ENCODE assay signal across 10 cellular contexts in genomic region chr3:188664795-188665194, GRCh38.
DNase-seq lines count a peak whose midpoint lies in the region; ATAC-seq, FAIRE-seq and TF ChIP-seq lines count a peak whose summit lies in the region.
"Had no signal": no experiment of that assay in that cellular context is flagged by ENCODE, and none has a peak within 500 bp of the region (broad histone marks: within the 10 kb centered on the region; RNA-seq: fewer than 3 reads in every experiment).

No MANE protein-coding gene starts in this region.

- intact Hi-C loops in CD14-positive monocyte (cut with micrococcal nuclease) = no loop called here

- peaks cover 2% of the 10 kb centered on the region for H3K4me1 Mint-ChIP-seq in activated CD4-positive, alpha-beta memory T cell treated with anti-CD3 and anti-CD28 coated beads, Interleukin-2, amount 10 ng/mL, durations not matched to agents 7 days and 5 days
- peaks cover 17% of the 10 kb centered on the region for H3K4me1 Mint-ChIP-seq in CD14-positive monocyte

- DNase-seq in DMS 273 (lab: John Stamatoyannopoulos, UW; ENCODE audit: unreplicated experiment) = peak; percentile 31
- no peak for DNase-seq in DMS 273 treated with DMSO at 0.1 percent for 48 hours (lab: John Stamatoyannopoulos, UW)
- peak; percentile 54 for DNase-seq in HuH-7 (ENCODE audit: low spot score)
- DNase-seq in activated CD4-positive, alpha-beta memory T cell treated with anti-CD3 and anti-CD28 coated beads, Interleukin-2, amount 10 ng/mL, durations not matched to agents 7 days and 5 days = peak; percentile 17
- DNase-seq in left lobe of liver (ENCODE audit: low spot score) = no peak
- no peak for DNase-seq in CD14-positive monocyte (ENCODE audit: low spot score)
- no peak for DNase-seq in GM12891 (ENCODE audit: insufficient read length, low spot score)
- DNase-seq: activated CD8-positive, alpha-beta memory T cell treated with anti-CD3 and anti-CD28 coated beads, Interleukin-2, amount 50 U/mL, for 4 hours had no signal

- no peak for FAIRE-seq in GM12891 (lab: Jason Lieb, UNC)
- FAIRE-seq: endometrium had no signal

- TF ChIP-seq POLR2A in GM12891 (IDR thresholded peaks at IDR 0.05; ENCODE audit: low read depth, low read length) = no peak

- TF ChIP-seq CTCF in CD14-positive monocyte (IDR thresholded peaks at IDR 0.05) = no peak

- no peaks in the 10 kb centered on the region for H3K9me3 Mint-ChIP-seq in activated CD4-positive, alpha-beta memory T cell treated with anti-CD3 and anti-CD28 coated beads, Interleukin-2, amount 10 ng/mL, durations not matched to agents 7 days and 5 days
- peaks cover 0 to 2% (median 0%) of the 10 kb centered on the region in 7 donors for H3K9me3 Mint-ChIP-seq in CD14-positive monocyte

- CTCF ChIA-PET in activated CD4-positive, alpha-beta memory T cell treated with anti-CD3 and anti-CD28 coated beads, Interleukin-2, amount 10 ng/mL, durations not matched to agents 7 days and 5 days (lab: Charles Lee) = interaction anchor here (0.9 to 1.9 kb wide), 4 partner anchors 84 to 924 kb away, joined by 3 to 5 read pairs (median 3); no protein-coding TSS in a partner anchor

- no peaks in the 10 kb centered on the region for H3K27me3 Mint-ChIP-seq in activated CD4-positive, alpha-beta memory T cell treated with anti-CD3 and anti-CD28 coated beads, Interleukin-2, amount 10 ng/mL, durations not matched to agents 7 days and 5 days
- peaks cover 0 to 2% (median 0%) of the 10 kb centered on the region in 3 donors for H3K27me3 Mint-ChIP-seq in CD14-positive monocyte (ENCODE audit: low read depth in 3 of 3)

- no peaks in the 10 kb centered on the region for H3K36me3 Mint-ChIP-seq in activated CD4-positive, alpha-beta memory T cell treated with anti-CD3 and anti-CD28 coated beads, Interleukin-2, amount 10 ng/mL, durations not matched to agents 7 days and 5 days (ENCODE audit: low read depth)
- H3K36me3 Mint-ChIP-seq in CD14-positive monocyte = no peaks in the 10 kb centered on the region

- no peak overlapping the region for H3K4me3 Mint-ChIP-seq in activated CD4-positive, alpha-beta memory T cell treated with anti-CD3 and anti-CD28 coated beads, Interleukin-2, amount 10 ng/mL, durations not matched to agents 7 days and 5 days
- no peak overlapping the region for H3K4me3 Mint-ChIP-seq in CD14-positive monocyte

- ATAC-seq in left lobe of liver = peak; percentile 61
- ATAC-seq in activated CD4-positive, CD25-positive, alpha-beta regulatory T cell treated with anti-CD3 and anti-CD28 coated beads, Interleukin-2, amount 50 U/mL, for 24 hours = no peak

- POLR2A ChIA-PET in activated CD4-positive, alpha-beta memory T cell treated with anti-CD3 and anti-CD28 coated beads, Interleukin-2, amount 10 ng/mL, durations not matched to agents 7 days and 5 days (lab: Charles Lee) = no interaction called here

- H3K27ac Mint-ChIP-seq in activated CD4-positive, alpha-beta memory T cell treated with anti-CD3 and anti-CD28 coated beads, Interleukin-2, amount 10 ng/mL, durations not matched to agents 7 days and 5 days = no peak overlapping the region
- peak overlapping the region in 1 of 7 donors; percentile 7 for H3K27ac Mint-ChIP-seq in CD14-positive monocyte

TF ChIP-seq in GM12891, 5 proteins besides CTCF, POLR2A, EP300 and RAD21:
- TF ChIP-seq POU2F2 (IDR thresholded peaks at IDR 0.05; ENCODE audit: low read depth, low read length) (no peak), TAF1 (IDR thresholded peaks at IDR 0.05; ENCODE audit: low read depth, low read length) (no peak), PAX5 (IDR thresholded peaks at IDR 0.05; ENCODE audit: insufficient read depth, low read length, severe bottlenecking) (no peak), SPI1 (IDR thresholded peaks at IDR 0.05; ENCODE audit: low read depth, low read length) (no peak)

Comparison
In these comparisons a context has a peak if more than half of its experiments do, and no peak if none do; other contexts are left out.
1. DNase-seq: peak in DMS 273 (single experiment), HuH-7 (single experiment) and activated CD4-positive, alpha-beta memory T cell treated with anti-CD3 and anti-CD28 coated beads, Interleukin-2, amount 10 ng/mL, durations not matched to agents 7 days and 5 days (single experiment); none in DMS 273 treated with DMSO at 0.1 percent for 48 hours (single experiment), left lobe of liver (single experiment), CD14-positive monocyte (single experiment) and GM12891 (single experiment).